ENCODE assay signal across 8 cellular contexts in the genomic region with DNA sequence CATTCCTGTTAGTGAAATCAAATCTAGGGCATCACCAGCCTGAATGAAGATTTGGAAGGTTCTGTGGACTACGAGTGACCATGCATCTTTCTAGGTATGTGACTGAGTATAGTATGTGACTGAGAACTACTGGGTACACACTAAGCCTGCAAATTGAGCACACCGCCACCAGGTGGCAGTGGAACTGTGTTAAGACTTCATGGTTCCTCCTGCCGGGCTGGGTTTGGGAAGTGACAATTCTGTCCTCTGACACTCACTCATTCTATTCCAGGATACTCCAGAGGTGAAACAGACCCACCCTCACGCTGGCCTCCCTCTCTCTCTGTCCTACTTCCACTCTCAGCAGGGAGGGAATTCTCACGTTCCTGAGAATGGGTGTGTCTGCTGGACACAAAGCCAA.
DNase-seq lines count a peak whose midpoint lies in the region; ATAC-seq, FAIRE-seq and TF ChIP-seq lines count a peak whose summit lies in the region.

No MANE protein-coding gene starts in this region.

- no peaks in the 10 kb centered on the region for H3K27me3 Mint-ChIP-seq in activated CD4-positive, alpha-beta T cell treated with anti-CD3 and anti-CD28 coated beads, Interleukin-2, amount 10 ng/mL, durations not matched to agents 24 days and 14 days
- no peaks in the 10 kb centered on the region for H3K27me3 Mint-ChIP-seq in progenitor cell of endocrine pancreas

- no peaks in the 10 kb centered on the region for H4K20me1 ChIP-seq in K562 (replicated peaks; ENCODE audit: control insufficient read depth, insufficient read depth, low read length)

- H3K79me2 ChIP-seq in K562 (ENCODE audit: control insufficient read depth, insufficient read depth, low read length): no peaks in the 10 kb centered on the region

- DNase-seq in activated CD4-positive, alpha-beta T cell treated with anti-CD3 and anti-CD28 coated beads, Interleukin-2, amount 10 ng/mL, durations not matched to agents 24 days and 14 days: peak; percentile 74
- DNase-seq in activated CD4-positive, alpha-beta T cell treated with anti-CD3 and anti-CD28 coated beads for 4 hours: no peak
- DNase-seq in NCI-H82 treated with DMSO at 0.1 percent for 48 hours (lab: John Stamatoyannopoulos, UW; ENCODE audit: unreplicated experiment) (peak; percentile 39), K562 (ENCODE audit: extremely low read depth in 1 of 4, low spot score in 3 of 4) (peak; percentile 34 to 83 (median 38)), progenitor cell of endocrine pancreas (ENCODE audit: low spot score, unreplicated experiment) (no peak), NCI-H1930 (lab: John Stamatoyannopoulos, UW) (no peak), T1000 (lab: John Stamatoyannopoulos, UW) (no peak)

- no peaks in the 10 kb centered on the region for H3K27me3 ChIP-seq in K562 (ENCODE audit: control insufficient read depth in 2 of 2, insufficient read depth in 2 of 2, low read length in 2 of 2)

- H3K9ac ChIP-seq in K562 (ENCODE audit: insufficient read depth in 1 of 2, low read depth in 2 of 2, low read length in 2 of 2): no peak overlapping the region

- H3K9me3 Mint-ChIP-seq in activated CD4-positive, alpha-beta T cell treated with anti-CD3 and anti-CD28 coated beads, Interleukin-2, amount 10 ng/mL, durations not matched to agents 24 days and 14 days: no peaks in the 10 kb centered on the region
- H3K9me3 Mint-ChIP-seq in progenitor cell of endocrine pancreas (ENCODE audit: low read depth): no peaks in the 10 kb centered on the region

- H3K27ac ChIP-seq in K562 (ENCODE audit: extremely low read depth, low read depth, low read length): no peak overlapping the region

- no peaks in the 10 kb centered on the region for H3K9me1 ChIP-seq in K562 (ENCODE audit: control insufficient read depth, insufficient read depth, low read length)

- TF ChIP-seq POLR2A in K562 (conservative IDR thresholded peaks at IDR 0.05): no peak

- CTCF ChIA-PET in K562 (lab: Yijun Ruan, JAX; ENCODE audit: low intra/inter-chr PET ratio): interaction anchor here (0.8 kb wide), 1 partner anchor 57 kb away, joined by 3 read pairs; no protein-coding TSS in a partner anchor

- H3K27ac Mint-ChIP-seq in activated CD4-positive, alpha-beta T cell treated with anti-CD3 and anti-CD28 coated beads, Interleukin-2, amount 10 ng/mL, durations not matched to agents 24 days and 14 days: no peak overlapping the region
- no peak overlapping the region for H3K27ac Mint-ChIP-seq in progenitor cell of endocrine pancreas

- H3K4me1 Mint-ChIP-seq in activated CD4-positive, alpha-beta T cell treated with anti-CD3 and anti-CD28 coated beads, Interleukin-2, amount 10 ng/mL, durations not matched to agents 24 days and 14 days: no peaks in the 10 kb centered on the region
- no peaks in the 10 kb centered on the region for H3K4me1 Mint-ChIP-seq in progenitor cell of endocrine pancreas (ENCODE audit: low read depth)

- no TSS peak for BruUV-seq in K562 (replicated peaks; lab: Mats Ljungman, UMichigan)

- intact Hi-C loops in activated CD4-positive, alpha-beta T cell treated with anti-CD3 and anti-CD28 coated beads, Interleukin-2, amount 10 ng/mL, durations not matched to agents 24 days and 14 days (cut with micrococcal nuclease): loop anchor here (1.0 kb wide), 1 partner anchor 57 kb away; no protein-coding TSS in a partner anchor
- intact Hi-C loops in K562 (cut with micrococcal nuclease): loop anchor here (1.0 kb wide), 1 partner anchor 58 kb away; no protein-coding TSS in a partner anchor

- H3K4me3 Mint-ChIP-seq in activated CD4-positive, alpha-beta T cell treated with anti-CD3 and anti-CD28 coated beads, Interleukin-2, amount 10 ng/mL, durations not matched to agents 24 days and 14 days: no peak overlapping the region
- H3K4me3 Mint-ChIP-seq in progenitor cell of endocrine pancreas (ENCODE audit: low read depth): no peak overlapping the region

- TF ChIP-seq RAD21 in K562 (CRISPR knock-in tag; conservative IDR thresholded peaks at IDR 0.05 in 1 of 2, IDR thresholded peaks at IDR 0.05 in 1 of 2): peak; percentile 67 to 80

- no peak overlapping the region for H3K4me2 ChIP-seq in K562 (ENCODE audit: insufficient read depth, low read length)

- in situ Hi-C loops in K562 (cut with MboI): no loop called here

- TF ChIP-seq EP300 in K562 (IDR thresholded peaks at IDR 0.05; ENCODE audit: low read length): no peak

- peaks cover 0 to 8% of the 10 kb centered on the region in 2 experiments; a peak in 1 of 5 replicates for H3K4me1 ChIP-seq in K562 (replicated peaks in 1 of 2; ENCODE audit: control insufficient read depth in 2 of 2, insufficient read depth in 2 of 2, low read length in 2 of 2)

- 10% methylated on average over 5 of the region's 5 CpGs for WGBS in K562 (ENCODE audit: insufficient coverage, low coverage, missing lambda C conversion rate)

- POLR2A ChIA-PET in K562 (lab: Yijun Ruan, JAX): no interaction called here

- H3K4me3 ChIP-seq in K562: no peak overlapping the region

- H3K36me3 Mint-ChIP-seq in activated CD4-positive, alpha-beta T cell treated with anti-CD3 and anti-CD28 coated beads, Interleukin-2, amount 10 ng/mL, durations not matched to agents 24 days and 14 days (ENCODE audit: low read depth): no peaks in the 10 kb centered on the region
- no peaks in the 10 kb centered on the region for H3K36me3 Mint-ChIP-seq in progenitor cell of endocrine pancreas (ENCODE audit: insufficient read depth)

- peaks cover 6% of the 10 kb centered on the region; the same call in 1 of the 2 replicates for H3K9me3 ChIP-seq in K562 (replicated peaks; ENCODE audit: control insufficient read depth, insufficient read depth, low read depth, low read length)

- ATAC-seq in K562 (peak; percentile 93), HG03378 (IDR thresholded peaks at IDR 0.05; ENCODE audit: unreplicated experiment) (no peak)

- H2AFZ ChIP-seq in K562 (ENCODE audit: low read depth, low read length): no peak overlapping the region

- FAIRE-seq in K562 (lab: Jason Lieb, UNC): peak; percentile 99

- no peaks in the 10 kb centered on the region for H3K36me3 ChIP-seq in K562 (ENCODE audit: control insufficient read depth, insufficient read depth, low read length)

- TF ChIP-seq CTCF in K562 (IDR thresholded peaks at IDR 0.05 in 2 of 3, conservative IDR thresholded peaks at IDR 0.05 in 1 of 3; ENCODE audit: insufficient read depth in 2 of 3, low read depth in 1 of 3, low read length in 3 of 3) (peak; percentile 68 to 78 (median 69)), progenitor cell of endocrine pancreas (IDR thresholded peaks at IDR 0.05; ENCODE audit: unreplicated experiment) (peak; percentile 50)

TF ChIP-seq in K562, 482 proteins besides CTCF, POLR2A, EP300 and RAD21 (continues in another document):
- TF ChIP-seq SMC3 (conservative IDR thresholded peaks at IDR 0.05; ENCODE audit: insufficient read depth, low read depth, low read length) (peak; percentile 55), CBX3 (IDR thresholded peaks at IDR 0.05; ENCODE audit: borderline replicate concordance in 1 of 2, low read length in 2 of 2) (peak in 1 of 2 experiments; percentile 44; a peak in 1 of 3 replicates), CHCHD3 (CRISPR knock-in tag; IDR thresholded peaks at IDR 0.05) (no peak)
- TF ChIP-seq, protein P1, sequence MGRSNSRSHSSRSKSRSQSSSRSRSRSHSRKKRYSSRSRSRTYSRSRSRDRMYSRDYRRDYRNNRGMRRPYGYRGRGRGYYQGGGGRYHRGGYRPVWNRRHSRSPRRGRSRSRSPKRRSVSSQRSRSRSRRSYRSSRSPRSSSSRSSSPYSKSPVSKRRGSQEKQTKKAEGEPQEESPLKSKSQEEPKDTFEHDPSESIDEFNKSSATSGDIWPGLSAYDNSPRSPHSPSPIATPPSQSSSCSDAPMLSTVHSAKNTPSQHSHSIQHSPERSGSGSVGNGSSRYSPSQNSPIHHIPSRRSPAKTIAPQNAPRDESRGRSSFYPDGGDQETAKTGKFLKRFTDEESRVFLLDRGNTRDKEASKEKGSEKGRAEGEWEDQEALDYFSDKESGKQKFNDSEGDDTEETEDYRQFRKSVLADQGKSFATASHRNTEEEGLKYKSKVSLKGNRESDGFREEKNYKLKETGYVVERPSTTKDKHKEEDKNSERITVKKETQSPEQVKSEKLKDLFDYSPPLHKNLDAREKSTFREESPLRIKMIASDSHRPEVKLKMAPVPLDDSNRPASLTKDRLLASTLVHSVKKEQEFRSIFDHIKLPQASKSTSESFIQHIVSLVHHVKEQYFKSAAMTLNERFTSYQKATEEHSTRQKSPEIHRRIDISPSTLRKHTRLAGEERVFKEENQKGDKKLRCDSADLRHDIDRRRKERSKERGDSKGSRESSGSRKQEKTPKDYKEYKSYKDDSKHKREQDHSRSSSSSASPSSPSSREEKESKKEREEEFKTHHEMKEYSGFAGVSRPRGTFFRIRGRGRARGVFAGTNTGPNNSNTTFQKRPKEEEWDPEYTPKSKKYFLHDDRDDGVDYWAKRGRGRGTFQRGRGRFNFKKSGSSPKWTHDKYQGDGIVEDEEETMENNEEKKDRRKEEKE (IDR thresholded peaks at IDR 0.05; ENCODE audit: borderline replicate concordance in 1 of 2, control insufficient read depth in 1 of 2, low read depth in 2 of 2, low read length in 1 of 2): no peak
- TF ChIP-seq, protein P2, sequence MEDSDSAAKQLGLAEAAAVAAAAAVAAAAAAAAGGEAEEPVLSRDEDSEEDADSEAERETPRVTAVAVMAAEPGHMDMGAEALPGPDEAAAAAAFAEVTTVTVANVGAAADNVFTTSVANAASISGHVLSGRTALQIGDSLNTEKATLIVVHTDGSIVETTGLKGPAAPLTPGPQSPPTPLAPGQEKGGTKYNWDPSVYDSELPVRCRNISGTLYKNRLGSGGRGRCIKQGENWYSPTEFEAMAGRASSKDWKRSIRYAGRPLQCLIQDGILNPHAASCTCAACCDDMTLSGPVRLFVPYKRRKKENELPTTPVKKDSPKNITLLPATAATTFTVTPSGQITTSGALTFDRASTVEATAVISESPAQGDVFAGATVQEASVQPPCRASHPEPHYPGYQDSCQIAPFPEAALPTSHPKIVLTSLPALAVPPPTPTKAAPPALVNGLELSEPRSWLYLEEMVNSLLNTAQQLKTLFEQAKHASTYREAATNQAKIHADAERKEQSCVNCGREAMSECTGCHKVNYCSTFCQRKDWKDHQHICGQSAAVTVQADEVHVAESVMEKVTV (CRISPR knock-in tag; IDR thresholded peaks at IDR 0.05): 0 out of 2 replicates have a peak, but pooled peaks have one; percentile 48
- TF ChIP-seq, protein P3, sequence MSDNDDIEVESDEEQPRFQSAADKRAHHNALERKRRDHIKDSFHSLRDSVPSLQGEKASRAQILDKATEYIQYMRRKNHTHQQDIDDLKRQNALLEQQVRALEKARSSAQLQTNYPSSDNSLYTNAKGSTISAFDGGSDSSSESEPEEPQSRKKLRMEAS (CRISPR knock-in tag; IDR thresholded peaks at IDR 0.05): no peak
- TF ChIP-seq, protein P4, sequence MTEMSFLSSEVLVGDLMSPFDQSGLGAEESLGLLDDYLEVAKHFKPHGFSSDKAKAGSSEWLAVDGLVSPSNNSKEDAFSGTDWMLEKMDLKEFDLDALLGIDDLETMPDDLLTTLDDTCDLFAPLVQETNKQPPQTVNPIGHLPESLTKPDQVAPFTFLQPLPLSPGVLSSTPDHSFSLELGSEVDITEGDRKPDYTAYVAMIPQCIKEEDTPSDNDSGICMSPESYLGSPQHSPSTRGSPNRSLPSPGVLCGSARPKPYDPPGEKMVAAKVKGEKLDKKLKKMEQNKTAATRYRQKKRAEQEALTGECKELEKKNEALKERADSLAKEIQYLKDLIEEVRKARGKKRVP (CRISPR knock-in tag; IDR thresholded peaks at IDR 0.05): no peak

Comparison
In these comparisons a context has a peak if more than half of its experiments do, and no peak if none do; other contexts are left out.
1. DNase-seq: peak in activated CD4-positive, alpha-beta T cell treated with anti-CD3 and anti-CD28 coated beads, Interleukin-2, amount 10 ng/mL, durations not matched to agents 24 days and 14 days (single experiment), NCI-H82 treated with DMSO at 0.1 percent for 48 hours (single experiment) and K562 (4 of 4); none in activated CD4-positive, alpha-beta T cell treated with anti-CD3 and anti-CD28 coated beads for 4 hours (0 of 2), progenitor cell of endocrine pancreas (single experiment), NCI-H1930 (0 of 2) and T1000 (single experiment).